ENCODE assay signal across 36 cellular contexts in the genomic region with DNA sequence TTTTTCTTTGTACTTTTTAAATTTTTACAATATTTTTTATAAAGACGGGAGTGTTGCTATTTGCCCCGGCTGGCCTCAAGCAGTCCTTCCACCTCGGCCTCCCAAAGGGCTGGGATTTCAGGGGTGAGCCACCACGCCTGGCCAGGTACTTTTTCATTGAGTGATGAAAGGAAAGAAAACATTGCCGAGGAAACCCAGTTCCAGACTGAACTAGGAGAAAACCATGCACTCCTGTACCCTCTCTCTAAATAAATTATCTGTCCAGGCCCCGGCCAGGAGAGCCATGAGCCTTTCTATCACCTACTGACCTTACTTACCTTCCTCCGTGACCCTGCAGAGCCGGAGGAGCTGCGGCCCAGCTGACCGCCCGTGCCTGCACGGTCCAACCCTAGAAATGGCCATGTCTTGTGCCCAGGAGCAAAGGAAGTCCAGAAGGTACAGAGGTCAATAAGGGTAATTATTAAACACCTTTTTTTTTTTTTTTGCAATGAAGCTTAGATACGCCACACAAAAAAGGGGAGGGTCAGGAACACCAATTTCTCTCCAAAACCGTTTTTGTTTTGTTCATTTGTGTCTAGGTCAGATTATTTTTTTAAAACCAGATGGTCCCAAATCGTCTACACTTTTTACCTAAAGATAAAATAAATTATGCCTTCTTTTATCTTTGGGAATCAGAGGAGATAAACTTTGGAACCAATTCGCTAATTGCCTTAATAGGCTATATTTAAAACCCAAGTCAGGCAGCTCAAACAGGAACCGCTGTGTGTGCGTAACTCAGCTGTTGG. TPM values are rescaled to one million over a fixed set of nuclear protein-coding genes. Genes with fewer than 3 reads are reported as not detected.
DNase-seq lines count a peak whose midpoint lies in the region; ATAC-seq, FAIRE-seq and TF ChIP-seq lines count a peak whose summit lies in the region.
"Had no signal": no experiment of that assay in that cellular context is flagged by ENCODE, and none has a peak within 500 bp of the region (broad histone marks: within the 10 kb centered on the region; RNA-seq: fewer than 3 reads in every experiment).

A gene (minus strand): TSS at position 399 of the 785 bp plus-strand sequence. CDS start 1,233 bp downstream, outside the sequence.

- FAIRE-seq in kidney (lab: Jason Lieb, UNC), result no peak
- FAIRE-seq: bronchial epithelial cell, K562 had no signal

- no peaks in the 10 kb centered on the region for H3F3A ChIP-seq in neural progenitor cell (ENCODE audit: low read depth)

- peak within 1 kb of the TSS; percentile 78 to 79 for H3K27ac ChIP-seq in kidney (ENCODE audit: low read depth in 2 of 2, low read length in 2 of 2)
- H3K27ac ChIP-seq in neural progenitor cell, result no peak within 1 kb of the TSS
- H3K27ac ChIP-seq in stomach, result no peak within 1 kb of the TSS
- no peak within 1 kb of the TSS for H3K27ac ChIP-seq in ascending aorta
- H3K27ac ChIP-seq: BLaER1 treated with 17β-estradiol and CSF1 and Interleukin-3, amounts not matched to agents 10 nM and 100 nM; colonic mucosa; gastrocnemius medialis; left lung; ovary; SJSA1; suprapubic skin; vagina had no signal

- no peak within 1 kb of the TSS for H3K4me2 ChIP-seq in neural progenitor cell
- H3K4me2 ChIP-seq: BLaER1 treated with 17β-estradiol and CSF1 and Interleukin-3, amounts not matched to agents 10 nM and 100 nM had no signal

- TF ChIP-seq CTCF in kidney (IDR thresholded peaks at IDR 0.05; ENCODE audit: borderline replicate concordance, extremely low read depth, insufficient read depth) (no peak), neural progenitor cell (IDR thresholded peaks at IDR 0.05) (no peak), stomach (IDR thresholded peaks at IDR 0.05) (no peak), ascending aorta (IDR thresholded peaks at IDR 0.05) (no peak)

- no peaks in the 10 kb centered on the region for H3K79me2 ChIP-seq in neural progenitor cell (ENCODE audit: low read depth)

- ATAC-seq in GM19351 (IDR thresholded peaks at IDR 0.05; ENCODE audit: unreplicated experiment), result no peak
- ATAC-seq: activated T-helper 17 cell treated with anti-CD3 and anti-CD28 coated beads, Interleukin-2, amount 50 U/mL, for 72 hours; gastrocnemius medialis; K562; left lung; naive thymus-derived CD4-positive, alpha-beta T cell; right cardiac atrium; stimulated activated memory B cell treated with anti-CD40 and anti-IgM and Interleukin-4, amounts not matched to agents 10 μg/mL and 1 μg/mL and 100 μg/mL, for 72 hours; T-cell had no signal

- H3K9ac ChIP-seq in NT2/D1 (ENCODE audit: insufficient read length, low read depth) (peak within 1 kb of the TSS; percentile 4), kidney (ENCODE audit: low read length in 2 of 2) (peak within 1 kb of the TSS in 1 of 2 donors; percentile 58), neural progenitor cell (no peak within 1 kb of the TSS)
- H3K9ac ChIP-seq: BLaER1 treated with 17β-estradiol and CSF1 and Interleukin-3, amounts not matched to agents 10 nM and 100 nM had no signal

- no peak for DNase-seq in NT2/D1 (ENCODE audit: low read depth, low spot score)
- no peak for DNase-seq in kidney
- no peak for DNase-seq in neural progenitor cell (ENCODE audit: low spot score)
- peak; percentile 17 for DNase-seq in stomach
- no peak for DNase-seq in epidermal melanocyte (ENCODE audit: insufficient read length, low spot score)
- no peak for DNase-seq in dedifferentiated amniotic fluid mesenchymal stem cell (ENCODE audit: extremely low spot score)
- DNase-seq in ascending aorta (ENCODE audit: low spot score in 2 of 2), result no peak
- DNase-seq: activated CD4-positive, alpha-beta T cell treated with anti-CD3 and anti-CD28 coated beads, Interleukin-2, amount 50 U/mL, for 48 hours; activated CD8-positive, alpha-beta memory T cell treated with anti-CD3 and anti-CD28 coated beads, Interleukin-2, amount 50 U/mL, for 4 hours; COR-L47; DND-41; gastrocnemius medialis; left lung; MG63; midbrain; naive thymus-derived CD4-positive, alpha-beta T cell; NCI-H1436 treated with DMSO at 0.1 percent for 48 hours; NCI-H446 treated with DMSO at 0.1 percent for 48 hours; NCI-H82; ovary; right cardiac atrium; RPMI8226; stimulated activated CD4-positive, alpha-beta T cell treated with anti-CD3 and anti-CD28 coated beads, Interleukin-4, amount 100 ng/mL, for 4 hours; T-cell had no signal

- H3K4me3 Mint-ChIP-seq in neural progenitor cell, result no peak within 1 kb of the TSS
- H3K4me3 Mint-ChIP-seq: activated naive CD4-positive, alpha-beta T cell treated with anti-CD3 and anti-CD28 coated beads, Interleukin-2, amount 50 U/mL, for 24 hours; activated T-helper 17 cell treated with anti-CD3 and anti-CD28 coated beads, Interleukin-2, amount 50 U/mL, for 72 hours; endodermal cell; naive thymus-derived CD4-positive, alpha-beta T cell; stimulated activated memory B cell treated with anti-CD40 and anti-IgM and Interleukin-4, amounts not matched to agents 10 μg/mL and 1 μg/mL and 100 μg/mL, for 72 hours; T-cell had no signal

- no peak within 1 kb of the TSS for H3K4me3 ChIP-seq in NT2/D1 (ENCODE audit: insufficient read length, low read depth)
- peak within 1 kb of the TSS in 1 of 2 donors; percentile 67 for H3K4me3 ChIP-seq in kidney (ENCODE audit: low read length in 2 of 2)
- no peak within 1 kb of the TSS for H3K4me3 ChIP-seq in neural progenitor cell
- H3K4me3 ChIP-seq in stomach, result no peak within 1 kb of the TSS
- no peak within 1 kb of the TSS for H3K4me3 ChIP-seq in ascending aorta
- H3K4me3 ChIP-seq: BLaER1 treated with 17β-estradiol and CSF1 and Interleukin-3, amounts not matched to agents 10 nM and 100 nM; colonic mucosa; gastrocnemius medialis; K562; left lung; MG63; ovary; SJSA1; suprapubic skin; vagina had no signal

- intact Hi-C loops in kidney (cut with DNase I), result no loop called here
- intact Hi-C loops in stomach (cut with DNase I; ENCODE audit: low total_unique reads), result no loop called here
- intact Hi-C loops in ascending aorta (cut with DNase I), result no loop called here

- H3K9me3 Mint-ChIP-seq in neural progenitor cell, result no peaks in the 10 kb centered on the region
- H3K9me3 Mint-ChIP-seq: activated naive CD4-positive, alpha-beta T cell treated with anti-CD3 and anti-CD28 coated beads, Interleukin-2, amount 50 U/mL, for 24 hours; activated T-helper 17 cell treated with anti-CD3 and anti-CD28 coated beads, Interleukin-2, amount 50 U/mL, for 72 hours; endodermal cell; naive thymus-derived CD4-positive, alpha-beta T cell; stimulated activated memory B cell treated with anti-CD40 and anti-IgM and Interleukin-4, amounts not matched to agents 10 μg/mL and 1 μg/mL and 100 μg/mL, for 72 hours; T-cell had no signal

- WGBS in stomach, 5 donors, result 66 to 73% (median 67%) methylated on average over 18 of the region's 18 CpGs

- H3K36me3 ChIP-seq in NT2/D1 (ENCODE audit: insufficient read depth, insufficient read length, low read length) (no peaks in the 10 kb centered on the region), kidney (ENCODE audit: control insufficient read depth in 1 of 2, insufficient read depth in 2 of 2, low read length in 2 of 2) (no peaks in the 10 kb centered on the region), neural progenitor cell (no peaks in the 10 kb centered on the region), stomach (no peaks in the 10 kb centered on the region), ascending aorta (no peaks in the 10 kb centered on the region)
- H3K36me3 ChIP-seq: BLaER1 treated with 17β-estradiol and CSF1 and Interleukin-3, amounts not matched to agents 10 nM and 100 nM; colonic mucosa; gastrocnemius medialis; left lung; MG63; ovary; SJSA1; suprapubic skin; vagina had no signal

- H3K4me1 ChIP-seq in NT2/D1 (ENCODE audit: insufficient read depth, insufficient read length) (peaks cover 8% of the 10 kb centered on the region), kidney (ENCODE audit: control insufficient read depth in 1 of 2, insufficient read depth in 1 of 2, low read depth in 1 of 2, low read length in 2 of 2) (peaks cover 0 to 8% of the 10 kb centered on the region in 2 donors), neural progenitor cell (no peaks in the 10 kb centered on the region), stomach (no peaks in the 10 kb centered on the region), ascending aorta (no peaks in the 10 kb centered on the region)
- H3K4me1 ChIP-seq: colonic mucosa, gastrocnemius medialis, left lung, SJSA1, suprapubic skin, vagina had no signal

- H4K20me1 ChIP-seq in neural progenitor cell (ENCODE audit: low read depth), result no peaks in the 10 kb centered on the region
- H4K20me1 ChIP-seq: BLaER1 treated with 17β-estradiol and CSF1 and Interleukin-3, amounts not matched to agents 10 nM and 100 nM had no signal

- H3K4me1 Mint-ChIP-seq in neural progenitor cell, result no peaks in the 10 kb centered on the region
- H3K4me1 Mint-ChIP-seq: activated naive CD4-positive, alpha-beta T cell treated with anti-CD3 and anti-CD28 coated beads, Interleukin-2, amount 50 U/mL, for 24 hours; activated T-helper 17 cell treated with anti-CD3 and anti-CD28 coated beads, Interleukin-2, amount 50 U/mL, for 72 hours; naive thymus-derived CD4-positive, alpha-beta T cell; stimulated activated memory B cell treated with anti-CD40 and anti-IgM and Interleukin-4, amounts not matched to agents 10 μg/mL and 1 μg/mL and 100 μg/mL, for 72 hours; T-cell had no signal

- no peaks in the 10 kb centered on the region for H3K27me3 ChIP-seq in NT2/D1 (ENCODE audit: insufficient read depth, insufficient read length)
- H3K27me3 ChIP-seq in neural progenitor cell, result no peaks in the 10 kb centered on the region
- peaks cover 0 to 2% (median 0%) of the 10 kb centered on the region in 3 donors for H3K27me3 ChIP-seq in stomach
- H3K27me3 ChIP-seq in ascending aorta, result no peaks in the 10 kb centered on the region
- H3K27me3 ChIP-seq: BLaER1 treated with 17β-estradiol and CSF1 and Interleukin-3, amounts not matched to agents 10 nM and 100 nM; colonic mucosa; gastrocnemius medialis; left lung; MG63; ovary; suprapubic skin; vagina had no signal

- no peak for TF ChIP-seq POLR2A in stomach (IDR thresholded peaks at IDR 0.05)

- no peaks in the 10 kb centered on the region for H3K9me3 ChIP-seq in NT2/D1 (ENCODE audit: insufficient read depth, low read length)
- no peaks in the 10 kb centered on the region for H3K9me3 ChIP-seq in kidney (ENCODE audit: control insufficient read depth in 1 of 2, low read length in 2 of 2)
- no peaks in the 10 kb centered on the region for H3K9me3 ChIP-seq in neural progenitor cell (ENCODE audit: low read depth)
- H3K9me3 ChIP-seq in stomach, result no peaks in the 10 kb centered on the region
- H3K9me3 ChIP-seq in ascending aorta, result no peaks in the 10 kb centered on the region
- H3K9me3 ChIP-seq: BLaER1 treated with 17β-estradiol and CSF1 and Interleukin-3, amounts not matched to agents 10 nM and 100 nM; colonic mucosa; gastrocnemius medialis; left lung; MG63; ovary; SJSA1; suprapubic skin; vagina had no signal

- peak within 1 kb of the TSS; percentile 31 for H2AFZ ChIP-seq in neural progenitor cell (replicated peaks)

- no peaks in the 10 kb centered on the region for H3K27me3 Mint-ChIP-seq in neural progenitor cell (ENCODE audit: insufficient read depth, low read depth)
- H3K27me3 Mint-ChIP-seq: activated naive CD4-positive, alpha-beta T cell treated with anti-CD3 and anti-CD28 coated beads, Interleukin-2, amount 50 U/mL, for 24 hours; activated T-helper 17 cell treated with anti-CD3 and anti-CD28 coated beads, Interleukin-2, amount 50 U/mL, for 72 hours; naive thymus-derived CD4-positive, alpha-beta T cell; T-cell had no signal

- no peaks in the 10 kb centered on the region for H3K36me3 Mint-ChIP-seq in neural progenitor cell
- H3K36me3 Mint-ChIP-seq: activated naive CD4-positive, alpha-beta T cell treated with anti-CD3 and anti-CD28 coated beads, Interleukin-2, amount 50 U/mL, for 24 hours; naive thymus-derived CD4-positive, alpha-beta T cell; stimulated activated memory B cell treated with anti-CD40 and anti-IgM and Interleukin-4, amounts not matched to agents 10 μg/mL and 1 μg/mL and 100 μg/mL, for 72 hours; T-cell had no signal

- no peak for TF ChIP-seq EP300 in stomach (IDR thresholded peaks at IDR 0.05)

- H3K27ac Mint-ChIP-seq in neural progenitor cell, result no peak within 1 kb of the TSS
- H3K27ac Mint-ChIP-seq: activated naive CD4-positive, alpha-beta T cell treated with anti-CD3 and anti-CD28 coated beads, Interleukin-2, amount 50 U/mL, for 24 hours; activated T-helper 17 cell treated with anti-CD3 and anti-CD28 coated beads, Interleukin-2, amount 50 U/mL, for 72 hours; endodermal cell; naive thymus-derived CD4-positive, alpha-beta T cell; stimulated activated memory B cell treated with anti-CD40 and anti-IgM and Interleukin-4, amounts not matched to agents 10 μg/mL and 1 μg/mL and 100 μg/mL, for 72 hours; T-cell had no signal

RNA-seq across cellular contexts. Expression of the gene that starts here (rescaled TPM):
- total RNA-seq in kidney (2.6 TPM), neural progenitor cell (ENCODE audit: low replicate concordance) (not detected in 2 replicates), stomach (1 to 10 TPM in 1 of 5 donors, not detected in 4; 2.4 TPM), ascending aorta (not detected)
- polyA plus RNA-seq in kidney (ENCODE audit: insufficient read depth, low read depth, low replicate concordance) (40.0 TPM), stomach (under 1 TPM in 1 of 3 donors, not detected in 2; 0.58 TPM)
- total RNA-seq: K562, SJSA1, vagina had no signal
- polyA plus RNA-seq: K562; naive thymus-derived CD4-positive, alpha-beta T cell had no signal

Comparison
In these comparisons a context has a peak if more than half of its experiments do, and no peak if none do; other contexts are left out.
1. RNA of the gene that starts here (polyA plus RNA-seq): 40.0 TPM in kidney (single experiment); 0.58 TPM in stomach; every median in the first group is over 10 times any median in the second.
2. H3K27ac ChIP-seq: peak in kidney (2 of 2); none in neural progenitor cell (single experiment), stomach (0 of 5) and ascending aorta (0 of 2).